ENCODE assay signal across 1 cellular context in the genomic region with DNA sequence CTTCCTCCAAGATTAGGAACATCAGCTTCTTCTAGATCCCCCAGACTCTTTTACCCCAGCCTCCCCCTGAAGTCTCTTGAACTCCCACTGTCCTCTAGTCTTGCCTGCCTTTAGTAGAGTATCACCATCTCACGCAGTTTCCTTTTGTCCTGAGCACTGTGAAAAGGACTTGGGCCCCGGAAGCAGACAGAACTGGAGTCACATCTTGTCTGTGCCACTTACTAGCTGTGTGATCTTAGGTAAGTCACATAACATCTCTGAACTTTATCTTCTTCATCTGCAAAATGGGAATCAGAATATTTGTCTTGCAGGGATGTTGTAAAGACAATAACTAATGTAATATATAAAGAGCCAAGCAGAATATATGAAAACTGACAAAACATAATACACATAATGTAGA.
TF ChIP-seq lines count a peak whose summit lies in the region.

No MANE protein-coding gene starts in this region.

TF ChIP-seq in IMR-90, 13 proteins besides CTCF, POLR2A, EP300 and RAD21 (continued from another document):
- TF ChIP-seq, protein P1, sequence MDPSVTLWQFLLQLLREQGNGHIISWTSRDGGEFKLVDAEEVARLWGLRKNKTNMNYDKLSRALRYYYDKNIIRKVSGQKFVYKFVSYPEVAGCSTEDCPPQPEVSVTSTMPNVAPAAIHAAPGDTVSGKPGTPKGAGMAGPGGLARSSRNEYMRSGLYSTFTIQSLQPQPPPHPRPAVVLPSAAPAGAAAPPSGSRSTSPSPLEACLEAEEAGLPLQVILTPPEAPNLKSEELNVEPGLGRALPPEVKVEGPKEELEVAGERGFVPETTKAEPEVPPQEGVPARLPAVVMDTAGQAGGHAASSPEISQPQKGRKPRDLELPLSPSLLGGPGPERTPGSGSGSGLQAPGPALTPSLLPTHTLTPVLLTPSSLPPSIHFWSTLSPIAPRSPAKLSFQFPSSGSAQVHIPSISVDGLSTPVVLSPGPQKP (IDR thresholded peaks at IDR 0.05; ENCODE audit: borderline replicate concordance, low read depth, low read length): no peak
- TF ChIP-seq, protein P2, sequence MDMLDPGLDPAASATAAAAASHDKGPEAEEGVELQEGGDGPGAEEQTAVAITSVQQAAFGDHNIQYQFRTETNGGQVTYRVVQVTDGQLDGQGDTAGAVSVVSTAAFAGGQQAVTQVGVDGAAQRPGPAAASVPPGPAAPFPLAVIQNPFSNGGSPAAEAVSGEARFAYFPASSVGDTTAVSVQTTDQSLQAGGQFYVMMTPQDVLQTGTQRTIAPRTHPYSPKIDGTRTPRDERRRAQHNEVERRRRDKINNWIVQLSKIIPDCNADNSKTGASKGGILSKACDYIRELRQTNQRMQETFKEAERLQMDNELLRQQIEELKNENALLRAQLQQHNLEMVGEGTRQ (IDR thresholded peaks at IDR 0.05; ENCODE audit: low read depth, low read length): no peak
- TF ChIP-seq RFX5 (IDR thresholded peaks at IDR 0.05; ENCODE audit: low read depth, low read length): no peak
